ENCODE assay signal across 1 cellular context in the genomic region with DNA sequence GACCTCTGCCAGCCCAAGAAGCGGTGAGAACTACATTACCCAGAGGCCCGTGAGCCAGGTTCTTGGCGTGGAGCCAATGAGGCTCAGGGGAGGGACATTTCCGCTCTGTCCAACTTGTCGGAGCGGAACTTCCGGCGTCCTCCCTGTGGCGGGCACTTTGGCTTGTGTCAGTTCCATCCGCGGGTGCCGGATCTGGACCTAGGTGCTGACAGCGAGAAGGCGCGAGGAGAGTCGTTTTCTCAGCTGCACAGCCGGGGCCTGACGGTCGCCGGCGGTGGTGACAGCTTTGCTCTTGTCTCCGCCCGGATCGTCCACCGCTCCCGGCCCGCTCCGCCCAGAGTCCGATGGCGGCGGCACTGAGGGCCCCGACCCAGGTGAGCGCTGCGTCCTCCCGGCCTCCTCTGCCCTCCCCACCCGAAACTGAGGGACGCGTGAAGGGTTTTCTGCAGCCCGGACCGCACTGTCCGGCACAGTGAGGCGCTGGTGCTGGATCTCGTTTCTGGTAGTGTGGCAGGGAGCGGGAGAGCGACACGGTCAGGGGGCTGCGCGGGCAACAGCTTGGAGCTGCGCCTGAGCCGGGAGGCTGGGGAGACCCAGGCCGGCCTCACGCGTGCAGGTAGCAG.
TF ChIP-seq lines count a peak whose summit lies in the region.

TSS of gene ZNF530 (plus strand) at position 125 of the 623 bp plus-strand sequence. CDS start 4,461 bp downstream, outside the sequence.

TF ChIP-seq in K562, 482 proteins besides CTCF, POLR2A, EP300 and RAD21 (continued from another document):
- TF ChIP-seq, protein P1, sequence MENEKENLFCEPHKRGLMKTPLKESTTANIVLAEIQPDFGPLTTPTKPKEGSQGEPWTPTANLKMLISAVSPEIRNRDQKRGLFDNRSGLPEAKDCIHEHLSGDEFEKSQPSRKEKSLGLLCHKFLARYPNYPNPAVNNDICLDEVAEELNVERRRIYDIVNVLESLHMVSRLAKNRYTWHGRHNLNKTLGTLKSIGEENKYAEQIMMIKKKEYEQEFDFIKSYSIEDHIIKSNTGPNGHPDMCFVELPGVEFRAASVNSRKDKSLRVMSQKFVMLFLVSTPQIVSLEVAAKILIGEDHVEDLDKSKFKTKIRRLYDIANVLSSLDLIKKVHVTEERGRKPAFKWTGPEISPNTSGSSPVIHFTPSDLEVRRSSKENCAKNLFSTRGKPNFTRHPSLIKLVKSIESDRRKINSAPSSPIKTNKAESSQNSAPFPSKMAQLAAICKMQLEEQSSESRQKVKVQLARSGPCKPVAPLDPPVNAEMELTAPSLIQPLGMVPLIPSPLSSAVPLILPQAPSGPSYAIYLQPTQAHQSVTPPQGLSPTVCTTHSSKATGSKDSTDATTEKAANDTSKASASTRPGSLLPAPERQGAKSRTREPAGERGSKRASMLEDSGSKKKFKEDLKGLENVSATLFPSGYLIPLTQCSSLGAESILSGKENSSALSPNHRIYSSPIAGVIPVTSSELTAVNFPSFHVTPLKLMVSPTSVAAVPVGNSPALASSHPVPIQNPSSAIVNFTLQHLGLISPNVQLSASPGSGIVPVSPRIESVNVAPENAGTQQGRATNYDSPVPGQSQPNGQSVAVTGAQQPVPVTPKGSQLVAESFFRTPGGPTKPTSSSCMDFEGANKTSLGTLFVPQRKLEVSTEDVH (IDR thresholded peaks at IDR 0.05; ENCODE audit: low read depth, partially characterized antibody): peak; percentile 75
- TF ChIP-seq CXXC5 (CRISPR knock-in tag; IDR thresholded peaks at IDR 0.05): peak; percentile 52; the same call in 1 of the 2 replicates
- no peak for TF ChIP-seq JUNB (CRISPR knock-in tag; conservative IDR thresholded peaks at IDR 0.05)
- TF ChIP-seq RBFOX2 (IDR thresholded peaks at IDR 0.05; ENCODE audit: low read depth, low read length): peak; percentile 71
- TF ChIP-seq NONO (IDR thresholded peaks at IDR 0.05; ENCODE audit: low read depth in 2 of 2, low read length in 1 of 2): no peak
- no peak for TF ChIP-seq DNMT1 (IDR thresholded peaks at IDR 0.05)
- peak in 1 of 2 experiments; percentile 85; a peak in 1 of 4 replicates for TF ChIP-seq HDAC1 (IDR thresholded peaks at IDR 0.05)
- peak; percentile 70; the same call in 1 of the 2 replicates for TF ChIP-seq HINFP (tag; conservative IDR thresholded peaks at IDR 0.05; ENCODE audit: low read depth)
- TF ChIP-seq RB1 (IDR thresholded peaks at IDR 0.05; ENCODE audit: low read depth): peak; percentile 78
- peak; percentile 80 for TF ChIP-seq ETV1 (tag; conservative IDR thresholded peaks at IDR 0.05; ENCODE audit: low read depth)
- TF ChIP-seq KHSRP (IDR thresholded peaks at IDR 0.05): no peak
- peak; percentile 94 for TF ChIP-seq GABPB1 (CRISPR knock-in tag; IDR thresholded peaks at IDR 0.05)
